ENCODE assay signal across 20 cellular contexts in genomic region chr2:200288670-200289429, GRCh38. TPM values are rescaled to one million over a fixed set of nuclear protein-coding genes. Genes with fewer than 3 reads are reported as not detected.
DNase-seq lines count a peak whose midpoint lies in the region; ATAC-seq and TF ChIP-seq lines count a peak whose summit lies in the region.
"Had no signal": no experiment of that assay in that cellular context is flagged by ENCODE, and none has a peak within 500 bp of the region (broad histone marks: within the 10 kb centered on the region; RNA-seq: fewer than 3 reads in every experiment).

No MANE protein-coding gene starts in this region.

- H3K4me1 Mint-ChIP-seq in activated T-helper 17 cell treated with anti-CD3 and anti-CD28 coated beads, Interleukin-2, amount 50 U/mL, for 72 hours = no peaks in the 10 kb centered on the region
- H3K4me1 Mint-ChIP-seq: activated CD8-positive, alpha-beta memory T cell treated with anti-CD3 and anti-CD28 coated beads, Interleukin-2, amount 10 ng/mL, durations not matched to agents 7 days and 5 days; nephron had no signal

- no peak overlapping the region for H3K4me3 ChIP-seq in fibroblast of lung (replicated peaks in 1 of 4; ENCODE audit: control extremely low read depth in 1 of 4, insufficient read depth in 1 of 4, low read depth in 3 of 4, low read length in 4 of 4)
- no peak overlapping the region for H3K4me3 ChIP-seq in psoas muscle
- H3K4me3 ChIP-seq: ascending aorta, esophagus squamous epithelium had no signal

- H3K4me1 ChIP-seq in fibroblast of lung (ENCODE audit: control insufficient read depth, extremely low read depth, insufficient read depth, low read length) = peaks cover 3% of the 10 kb centered on the region
- H3K4me1 ChIP-seq in psoas muscle = peaks cover 3% of the 10 kb centered on the region
- H3K4me1 ChIP-seq: ascending aorta had no signal

- DNase-seq in ELR (ENCODE audit: low read depth) = peak; percentile 67
- peak; percentile 95 for DNase-seq in RPMI7951 (ENCODE audit: low read depth)
- peak; percentile 20 to 76 for DNase-seq in fibroblast of lung (ENCODE audit: low read depth in 2 of 2)
- peak in 1 of 2 donors; percentile 29 for DNase-seq in psoas muscle
- no peak for DNase-seq in RWPE1 (ENCODE audit: low spot score)
- no peak for DNase-seq in caudate nucleus (lab: John Stamatoyannopoulos, UW)
- DNase-seq: activated CD8-positive, alpha-beta memory T cell treated with anti-CD3 and anti-CD28 coated beads, Interleukin-2, amount 10 ng/mL, durations not matched to agents 7 days and 5 days; activated effector memory CD4-positive, alpha-beta T cell treated with anti-CD3 and anti-CD28 coated beads, Interleukin-2, amount 50 U/mL, for 16 hours; dermis blood vessel endothelial cell; esophagus squamous epithelium; H9; NCI-H1092; retina had no signal

- intact Hi-C loops in psoas muscle (cut with DNase I) = no loop called here

- 59 to 76% (median 60%) methylated on average over 5 of the region's 5 CpGs for WGBS in psoas muscle, 3 donors

- H3K27ac ChIP-seq in fibroblast of lung (ENCODE audit: insufficient read depth, low read length) (no peak overlapping the region), psoas muscle (no peak overlapping the region), RWPE1 (no peak overlapping the region), caudate nucleus (ENCODE audit: low read depth, low read length) (no peak overlapping the region)
- H3K27ac ChIP-seq: ascending aorta, C4-2B, esophagus squamous epithelium had no signal

- TF ChIP-seq CTCF in fibroblast of lung (conservative IDR thresholded peaks at IDR 0.05 in 1 of 2, IDR thresholded peaks at IDR 0.05 in 1 of 2; ENCODE audit: low read depth in 1 of 2, low read length in 2 of 2) = no peak
- no peak for TF ChIP-seq CTCF in psoas muscle (IDR thresholded peaks at IDR 0.05)
- no peak for TF ChIP-seq CTCF in RWPE1 (conservative IDR thresholded peaks at IDR 0.05; ENCODE audit: low read depth)

- peaks cover 14% of the 10 kb centered on the region for H3K27me3 Mint-ChIP-seq in activated T-helper 17 cell treated with anti-CD3 and anti-CD28 coated beads, Interleukin-2, amount 50 U/mL, for 72 hours

- H3K9me3 ChIP-seq in fibroblast of lung (ENCODE audit: control insufficient read depth, insufficient read depth, low read depth, low read length) = no peaks in the 10 kb centered on the region
- no peaks in the 10 kb centered on the region for H3K9me3 ChIP-seq in psoas muscle
- H3K9me3 ChIP-seq: ascending aorta, esophagus squamous epithelium had no signal

- no peak overlapping the region for H3K27ac Mint-ChIP-seq in activated T-helper 17 cell treated with anti-CD3 and anti-CD28 coated beads, Interleukin-2, amount 50 U/mL, for 72 hours
- H3K27ac Mint-ChIP-seq: activated CD8-positive, alpha-beta memory T cell treated with anti-CD3 and anti-CD28 coated beads, Interleukin-2, amount 10 ng/mL, durations not matched to agents 7 days and 5 days; H9; nephron; T-helper 1 cell treated with Interleukin-12 subunit alpha and Interleukin-12 subunit beta and Interleukin-4 antibody, amounts not matched to agents 30 μg/mL and 1 μg/mL, for 36 hours had no signal

- H3K36me3 Mint-ChIP-seq in activated T-helper 17 cell treated with anti-CD3 and anti-CD28 coated beads, Interleukin-2, amount 50 U/mL, for 72 hours (ENCODE audit: low read depth) = no peaks in the 10 kb centered on the region
- H3K36me3 Mint-ChIP-seq: activated CD8-positive, alpha-beta memory T cell treated with anti-CD3 and anti-CD28 coated beads, Interleukin-2, amount 10 ng/mL, durations not matched to agents 7 days and 5 days had no signal

- no peak overlapping the region for H3K9ac ChIP-seq in fibroblast of lung (ENCODE audit: insufficient read depth, low read length)

- POLR2A ChIA-PET in RWPE1 (lab: Yijun Ruan, JAX; ENCODE audit: low non-redundant PET) = no interaction called here

- CTCF ChIA-PET in RWPE1 (lab: Yijun Ruan, JAX) = no interaction called here

- H2AFZ ChIP-seq in fibroblast of lung (ENCODE audit: low read length) = no peak overlapping the region

- no peaks in the 10 kb centered on the region for H3K9me3 Mint-ChIP-seq in activated T-helper 17 cell treated with anti-CD3 and anti-CD28 coated beads, Interleukin-2, amount 50 U/mL, for 72 hours

- no peaks in the 10 kb centered on the region for H3K79me2 ChIP-seq in fibroblast of lung (ENCODE audit: control insufficient read depth, insufficient read depth, low read length)

- H3K4me2 ChIP-seq in fibroblast of lung (ENCODE audit: extremely low read depth, insufficient read depth, low read length) = no peak overlapping the region

- ATAC-seq in psoas muscle (peak; percentile 63 to 81 (median 74)), GM19455 (IDR thresholded peaks at IDR 0.05; ENCODE audit: unreplicated experiment) (no peak)
- ATAC-seq in activated T-helper 17 cell treated with anti-CD3 and anti-CD28 coated beads, Interleukin-2, amount 50 U/mL, for 72 hours (replicated peaks) = no peak
- ATAC-seq: activated CD8-positive, alpha-beta memory T cell treated with anti-CD3 and anti-CD28 coated beads, Interleukin-2, amount 10 ng/mL, durations not matched to agents 7 days and 5 days; Right ventricle myocardium inferior had no signal

- no peak overlapping the region for H3K4me3 Mint-ChIP-seq in activated T-helper 17 cell treated with anti-CD3 and anti-CD28 coated beads, Interleukin-2, amount 50 U/mL, for 72 hours
- H3K4me3 Mint-ChIP-seq: activated CD8-positive, alpha-beta memory T cell treated with anti-CD3 and anti-CD28 coated beads, Interleukin-2, amount 10 ng/mL, durations not matched to agents 7 days and 5 days; H9; nephron; T-helper 1 cell treated with Interleukin-12 subunit alpha and Interleukin-12 subunit beta and Interleukin-4 antibody, amounts not matched to agents 30 μg/mL and 1 μg/mL, for 36 hours had no signal

- no peaks in the 10 kb centered on the region for H4K20me1 ChIP-seq in fibroblast of lung (ENCODE audit: control insufficient read depth, extremely low read depth, insufficient read depth, low read length)

- H3K36me3 ChIP-seq in fibroblast of lung (ENCODE audit: control insufficient read depth, insufficient read depth, low read length) (no peaks in the 10 kb centered on the region), psoas muscle (ENCODE audit: insufficient read depth in 1 of 2, low read depth in 1 of 2) (no peaks in the 10 kb centered on the region)
- H3K36me3 ChIP-seq: ascending aorta, esophagus squamous epithelium had no signal

- no peaks in the 10 kb centered on the region for H3K27me3 ChIP-seq in fibroblast of lung (ENCODE audit: control insufficient read depth, insufficient read depth, low read length)
- H3K27me3 ChIP-seq in psoas muscle (ENCODE audit: insufficient read depth in 3 of 3, low read length in 2 of 3) = no peaks in the 10 kb centered on the region
- H3K27me3 ChIP-seq: ascending aorta, esophagus squamous epithelium had no signal

RNA-seq across cellular contexts. Expression of gene SPATS2L, which starts 17.6 kb away (rescaled TPM):
- 117 and 148 TPM in 2 replicates for total RNA-seq in RPMI7951 (2014; rRNA removed; shearing (Covaris generic))
- total RNA-seq in fibroblast of lung = 50.1 and 73.8 TPM in 2 replicates
- polyA plus RNA-seq in fibroblast of lung = 291 and 304 TPM in 2 replicates
- 146 and 159 TPM in 2 replicates for polyA plus RNA-seq in fibroblast of lung (2012)
- 38.2 and 56.5 TPM in 2 replicates for polyA minus RNA-seq in fibroblast of lung (ENCODE audit: low replicate concordance)
- total RNA-seq in psoas muscle = 10 to 100 TPM; 34.2 to 60.2 (median 50.9) TPM
- polyA plus RNA-seq in psoas muscle = 100 to 1,000 TPM in 2 of 3 donors, 10 to 100 TPM in 1; 62.1 to 286 (median 172) TPM
- total RNA-seq in activated T-helper 17 cell treated with anti-CD3 and anti-CD28 coated beads, Interleukin-2, amount 50 U/mL, for 72 hours = 10 to 100 TPM in 1 of 2 donors, 1 to 10 TPM in 1; 9.7 to 54.4 TPM

Comparison
In these comparisons a context has a peak if more than half of its experiments do, and no peak if none do; other contexts are left out.
1. DNase-seq: peak in ELR (single experiment), RPMI7951 (single experiment) and fibroblast of lung (2 of 2); none in RWPE1 (single experiment) and caudate nucleus (0 of 61).
2. ATAC-seq: peak in psoas muscle (4 of 4); none in activated T-helper 17 cell treated with anti-CD3 and anti-CD28 coated beads, Interleukin-2, amount 50 U/mL, for 72 hours (single experiment) and GM19455 (single experiment).